In genomic region chr20:3658708-3659491, GRCh38 we compare ENCODE assay signal across 9 cellular contexts. TPM values are rescaled to one million over a fixed set of nuclear protein-coding genes. Genes with fewer than 3 reads are reported as not detected.
DNase-seq lines count a peak whose midpoint lies in the region; ATAC-seq and TF ChIP-seq lines count a peak whose summit lies in the region.
"Had no signal": no experiment of that assay in that cellular context is flagged by ENCODE, and none has a peak within 500 bp of the region (broad histone marks: within the 10 kb centered on the region; RNA-seq: fewer than 3 reads in every experiment).

No MANE protein-coding gene starts in this region.

- no peak for TF ChIP-seq CTCF in heart left ventricle (IDR thresholded peaks at IDR 0.05)

- peak; percentile 33 for DNase-seq in M059J (ENCODE audit: low read depth)
- DNase-seq in kidney tubule cell (ENCODE audit: low spot score): peak; percentile 9
- DNase-seq in NCI-H2171 (lab: John Stamatoyannopoulos, UW): no peak
- DNase-seq in C1 segment of cervical spinal cord (lab: John Stamatoyannopoulos, UW): no peak
- no peak for DNase-seq in heart left ventricle
- no peak for DNase-seq in NK-92 (lab: John Stamatoyannopoulos, UW; ENCODE audit: unreplicated experiment)

- intact Hi-C loops in heart left ventricle (cut with DNase I): no loop called here

- H3K27ac ChIP-seq in heart left ventricle: no peak overlapping the region

- WGBS in heart left ventricle, 4 donors: 50 to 69% (median 65%) methylated on average over 8 of the region's 8 CpGs

- peak; percentile 93 for ATAC-seq in GM18870 (IDR thresholded peaks at IDR 0.05; ENCODE audit: unreplicated experiment)
- peak; percentile 88 for ATAC-seq in GM21825 (IDR thresholded peaks at IDR 0.05; ENCODE audit: unreplicated experiment)
- ATAC-seq in heart left ventricle: no peak

- peaks cover 5 to 50% (median 20%) of the 10 kb centered on the region in 9 donors for H3K27me3 ChIP-seq in heart left ventricle

- no peak for TF ChIP-seq POLR2A in heart left ventricle (IDR thresholded peaks at IDR 0.05)

- H3K4me3 ChIP-seq in heart left ventricle: no peak overlapping the region
- H3K4me3 ChIP-seq: lung had no signal

- H3K4me1 ChIP-seq in heart left ventricle: peaks cover 0 to 13% (median 0%) of the 10 kb centered on the region in 12 donors

- no peaks in the 10 kb centered on the region for H3K36me3 ChIP-seq in heart left ventricle

- peaks cover 0 to 4% (median 0%) of the 10 kb centered on the region in 12 donors for H3K9me3 ChIP-seq in heart left ventricle

RNA-seq across cellular contexts. Expression of gene GFRA4, which starts 4.3 kb away (rescaled TPM):
- total RNA-seq in M059J (2014; rRNA removed; shearing (Covaris generic)): not detected in 2 replicates
- total RNA-seq in heart left ventricle: not detected
- not detected for polyA plus RNA-seq in heart left ventricle
- total RNA-seq: lung had no signal
- polyA plus RNA-seq: lung had no signal

RNA-seq across cellular contexts. Expression of gene ADAM33, which starts 22.9 kb away (rescaled TPM):
- total RNA-seq in M059J (2014; rRNA removed; shearing (Covaris generic)): 0.15 and 0.25 TPM in 2 replicates
- total RNA-seq in heart left ventricle: 10 to 100 TPM in 2 of 9 donors, 1 to 10 TPM in 7; 2.3 to 10.7 (median 3.5) TPM
- polyA plus RNA-seq in heart left ventricle: 10 to 100 TPM in 1 of 2 donors, 1 to 10 TPM in 1; 3.2 to 21.2 TPM

RNA-seq across cellular contexts. Expression of gene SIGLEC1, which starts 53.5 kb away (rescaled TPM):
- not detected in 2 replicates for total RNA-seq in M059J (2014; rRNA removed; shearing (Covaris generic))
- total RNA-seq in heart left ventricle: 10 to 100 TPM in 2 of 9 donors, 1 to 10 TPM in 7; 1.5 to 51.9 (median 5.7) TPM
- polyA plus RNA-seq in heart left ventricle: 1 to 10 TPM; 1.9 to 6.1 TPM

Comparison
In these comparisons a context has a peak if more than half of its experiments do, and no peak if none do; other contexts are left out.
1. ATAC-seq: peak in GM18870 (single experiment) and GM21825 (single experiment); none in heart left ventricle (0 of 4).
2. DNase-seq: peak in M059J (single experiment) and kidney tubule cell (single experiment); none in NCI-H2171 (single experiment), C1 segment of cervical spinal cord (0 of 14), heart left ventricle (0 of 5) and NK-92 (single experiment).